Comparison of ENCODE assay signal across 1 cellular context in genomic region chr3:10772230-10773161, GRCh38.
A peak's percentile ranks its signal among the peaks of the same experiment; 100 is the strongest.
TF ChIP-seq lines count a peak whose summit lies in the region.

No MANE protein-coding gene starts in this region.

TF ChIP-seq in HepG2, 621 proteins besides CTCF, POLR2A, EP300 and RAD21 (continued from another document):
- no peak for TF ChIP-seq E2F1 (CRISPR knock-in tag; IDR thresholded peaks at IDR 0.05)
- no peak for TF ChIP-seq RORA (CRISPR knock-in tag; IDR thresholded peaks at IDR 0.05)
- TF ChIP-seq NR2F6 (IDR thresholded peaks at IDR 0.05): no peak
- no peak for TF ChIP-seq NR2F6 (CRISPR knock-in tag; IDR thresholded peaks at IDR 0.05)
- no peak for TF ChIP-seq SRF (IDR thresholded peaks at IDR 0.05; ENCODE audit: low read depth, low read length)
- no peak for TF ChIP-seq ZNF670 (CRISPR knock-in tag; IDR thresholded peaks at IDR 0.05; ENCODE audit: borderline replicate concordance)
- 0 out of 2 replicates have a peak, but pooled peaks have one; percentile 10 for TF ChIP-seq PATZ1 (CRISPR knock-in tag; IDR thresholded peaks at IDR 0.05)
- 0 out of 2 replicates have a peak, but pooled peaks have one; percentile 42 for TF ChIP-seq BRCA1 (CRISPR knock-in tag; IDR thresholded peaks at IDR 0.05)
- TF ChIP-seq MIXL1 (CRISPR knock-in tag; IDR thresholded peaks at IDR 0.05): no peak
- no peak for TF ChIP-seq CEBPG (CRISPR knock-in tag; IDR thresholded peaks at IDR 0.05)
- no peak for TF ChIP-seq KIAA2018 (CRISPR knock-in tag; IDR thresholded peaks at IDR 0.05; ENCODE audit: borderline replicate concordance)
- TF ChIP-seq ZFP62 (CRISPR knock-in tag; IDR thresholded peaks at IDR 0.05): no peak
- TF ChIP-seq ZNF343 (CRISPR knock-in tag; IDR thresholded peaks at IDR 0.05): no peak
